Comparison of ENCODE assay signal across 8 cellular contexts in genomic region chrX:9708923-9709553, GRCh38. TPM values are rescaled to one million over a fixed set of nuclear protein-coding genes. Genes with fewer than 3 reads are reported as not detected.
DNase-seq lines count a peak whose midpoint lies in the region; ATAC-seq and TF ChIP-seq lines count a peak whose summit lies in the region.

No MANE protein-coding gene starts in this region.

- peaks cover 17% of the 10 kb centered on the region for H3K36me3 ChIP-seq in right atrium auricular region

- H3K4me3 Mint-ChIP-seq in T-helper 2 cell treated with Interferon-gamma antibody and Interleukin-4, amounts not matched to agents 5 μg/mL and 100 μg/mL, for 36 hours, result no peak overlapping the region

- no peak overlapping the region for H3K27ac Mint-ChIP-seq in T-helper 2 cell treated with Interferon-gamma antibody and Interleukin-4, amounts not matched to agents 5 μg/mL and 100 μg/mL, for 36 hours

- DNase-seq in GM10266 (ENCODE audit: extremely low spot score) (peak; percentile 50), HFF-Myc (ENCODE audit: extremely low read depth, low read depth) (no peak), NCI-H1105 (lab: John Stamatoyannopoulos, UW) (peak; percentile 38), amniotic stem cell (lab: John Stamatoyannopoulos, UW) (peak; percentile 1), right atrium auricular region (ENCODE audit: low spot score) (peak; percentile 64), sciatic nerve (ENCODE audit: low spot score) (peak; percentile 89), cortex of kidney (lab: John Stamatoyannopoulos, UW) (no peak)
- peak; percentile 54 for DNase-seq in T-helper 2 cell treated with Interferon-gamma antibody and Interleukin-4, amounts not matched to agents 5 μg/mL and 100 μg/mL, for 36 hours (ENCODE audit: low spot score)

- H3K27me3 Mint-ChIP-seq in T-helper 2 cell treated with Interferon-gamma antibody and Interleukin-4, amounts not matched to agents 5 μg/mL and 100 μg/mL, for 36 hours (ENCODE audit: low read depth), result no peaks in the 10 kb centered on the region

- intact Hi-C loops in sciatic nerve (cut with DNase I), result no loop called here

- H3K36me3 Mint-ChIP-seq in T-helper 2 cell treated with Interferon-gamma antibody and Interleukin-4, amounts not matched to agents 5 μg/mL and 100 μg/mL, for 36 hours (ENCODE audit: low read depth), result peaks cover 21% of the 10 kb centered on the region

- peak; percentile 83 for ATAC-seq in sciatic nerve

- H3K4me1 ChIP-seq in right atrium auricular region, result no peaks in the 10 kb centered on the region

- peaks cover 6% of the 10 kb centered on the region for H3K4me1 Mint-ChIP-seq in T-helper 2 cell treated with Interferon-gamma antibody and Interleukin-4, amounts not matched to agents 5 μg/mL and 100 μg/mL, for 36 hours (ENCODE audit: low read depth)

- H3K4me3 ChIP-seq in HFF-Myc (replicated peaks; ENCODE audit: low read depth, low read length) (no peak overlapping the region), right atrium auricular region (no peak overlapping the region)

- no peaks in the 10 kb centered on the region for H3K27me3 ChIP-seq in right atrium auricular region

- peaks cover 0 to 12% of the 10 kb centered on the region in 2 donors for H3K9me3 ChIP-seq in right atrium auricular region

- no peaks in the 10 kb centered on the region for H3K9me3 Mint-ChIP-seq in T-helper 2 cell treated with Interferon-gamma antibody and Interleukin-4, amounts not matched to agents 5 μg/mL and 100 μg/mL, for 36 hours

- TF ChIP-seq CTCF in GM10266 (IDR thresholded peaks at IDR 0.05; ENCODE audit: control insufficient read depth, insufficient read depth, low read depth, missing control alignments) (peak; percentile 66), HFF-Myc (IDR thresholded peaks at IDR 0.05; ENCODE audit: low read depth, low read length, missing control alignments) (peak; percentile 71), right atrium auricular region (IDR thresholded peaks at IDR 0.05) (peak; percentile 63 to 89)

- H3K27ac ChIP-seq in right atrium auricular region, result no peak overlapping the region

RNA-seq across cellular contexts. Expression of gene GPR143, which starts 56.6 kb away (rescaled TPM):
- total RNA-seq in right atrium auricular region (1 to 10 TPM in 1 of 2 donors, under 1 TPM in 1; 0.31 to 1.1 TPM), sciatic nerve (not detected)

Comparison
In these comparisons a context has a peak if more than half of its experiments do, and no peak if none do; other contexts are left out.
1. DNase-seq: peak in GM10266 (single experiment), NCI-H1105 (single experiment), T-helper 2 cell treated with Interferon-gamma antibody and Interleukin-4, amounts not matched to agents 5 μg/mL and 100 μg/mL, for 36 hours (single experiment), amniotic stem cell (single experiment), right atrium auricular region (single experiment) and sciatic nerve (single experiment); none in HFF-Myc (single experiment) and cortex of kidney (single experiment).
2. Peak in every context shown above with its lines, with median percentiles within 50 percentile points of each other: CTCF ChIP-seq.